ENCODE assay signal across 8 cellular contexts in genomic region chr2:72826156-72826477, GRCh38. TPM values are rescaled to one million over a fixed set of nuclear protein-coding genes. Genes with fewer than 3 reads are reported as not detected.
A peak's percentile ranks its signal among the peaks of the same experiment; 100 is the strongest.
DNase-seq lines count a peak whose midpoint lies in the region; ATAC-seq and TF ChIP-seq lines count a peak whose summit lies in the region.

No MANE protein-coding gene starts in this region.

- H3K4me2 ChIP-seq in PC-9: peak overlapping the region; percentile 88

- POLR2A ChIA-PET in CD4-positive, alpha-beta T cell (lab: Charles Lee): no interaction called here
- POLR2A ChIA-PET in PC-9 (lab: Charles Lee; ENCODE audit: unreplicated experiment): no interaction called here

- intact Hi-C loops in CD4-positive, alpha-beta T cell (cut with DNase I, micrococcal nuclease): loop anchor here in 1 of 2 experiments (5.0 to 10.0 kb wide), 5 partner anchors 246 to 556 kb away; partner anchors contain the start of genes FBXO41, RAB11FIP5 and SFXN5
- intact Hi-C loops in PC-9 (cut with micrococcal nuclease; ENCODE audit: unreplicated experiment): no loop called here
- intact Hi-C loops in ovary (cut with DNase I): no loop called here
- intact Hi-C loops in thyroid gland (cut with DNase I): no loop called here
- intact Hi-C loops in lower leg skin (cut with DNase I; ENCODE audit: low total_unique reads): no loop called here

- TF ChIP-seq POLR2A in ovary (IDR thresholded peaks at IDR 0.05): no peak
- TF ChIP-seq POLR2A in thyroid gland (IDR thresholded peaks at IDR 0.05): no peak
- no peak for TF ChIP-seq POLR2A in lower leg skin (IDR thresholded peaks at IDR 0.05)

- H3F3A ChIP-seq in PC-9 (ENCODE audit: insufficient read depth, low read depth): peaks cover 23% of the 10 kb centered on the region

- peak overlapping the region; percentile 76; the same call in 1 of the 2 replicates for H3K4me3 ChIP-seq in PC-9
- H3K4me3 ChIP-seq in endodermal cell (ENCODE audit: low read length): peak overlapping the region; percentile 90
- peak overlapping the region; percentile 58 for H3K4me3 ChIP-seq in ovary
- no peak overlapping the region for H3K4me3 ChIP-seq in thyroid gland (replicated peaks in 1 of 3)
- H3K4me3 ChIP-seq in lower leg skin (ENCODE audit: low read depth, poor library complexity, severe bottlenecking): no peak overlapping the region

- peak overlapping the region; percentile 78 for H3K27ac Mint-ChIP-seq in CD4-positive, alpha-beta T cell
- peak overlapping the region; percentile 95 for H3K27ac Mint-ChIP-seq in endodermal cell

- peaks cover 3% of the 10 kb centered on the region; the same call in 1 of the 2 replicates for H3K9me2 ChIP-seq in PC-9 (ENCODE audit: insufficient read depth)

- no peak for TF ChIP-seq CTCF in CD4-positive, alpha-beta T cell (IDR thresholded peaks at IDR 0.05)
- TF ChIP-seq CTCF in PC-9 (conservative IDR thresholded peaks at IDR 0.05) (0 out of 2 replicates have a peak, but pooled peaks have one; percentile 4), endodermal cell (conservative IDR thresholded peaks at IDR 0.05) (no peak), ovary (IDR thresholded peaks at IDR 0.05) (no peak), thyroid gland (IDR thresholded peaks at IDR 0.05) (no peak), lower leg skin (IDR thresholded peaks at IDR 0.05) (no peak)

- no peaks in the 10 kb centered on the region for H4K20me1 ChIP-seq in PC-9 (ENCODE audit: insufficient read depth)

- H2AFZ ChIP-seq in PC-9: no peak overlapping the region

- H3K4me1 ChIP-seq in PC-9 (replicated peaks; ENCODE audit: insufficient read depth): peaks cover 59% of the 10 kb centered on the region
- no peaks in the 10 kb centered on the region for H3K4me1 ChIP-seq in endodermal cell (ENCODE audit: control insufficient read depth, insufficient read depth, low read length)
- H3K4me1 ChIP-seq in ovary (ENCODE audit: insufficient read depth): peaks cover 8% of the 10 kb centered on the region
- H3K4me1 ChIP-seq in thyroid gland: peaks cover 10 to 18% of the 10 kb centered on the region in 2 donors

- no peaks in the 10 kb centered on the region for H3K9me3 ChIP-seq in CD4-positive, alpha-beta T cell (ENCODE audit: control insufficient read depth, low read length)
- peaks cover 5% of the 10 kb centered on the region; the same call in 1 of the 2 replicates for H3K9me3 ChIP-seq in PC-9 (ENCODE audit: insufficient read depth, low read depth)
- H3K9me3 ChIP-seq in endodermal cell (ENCODE audit: control insufficient read depth, low read length): no peaks in the 10 kb centered on the region
- no peaks in the 10 kb centered on the region for H3K9me3 ChIP-seq in ovary
- H3K9me3 ChIP-seq in thyroid gland: no peaks in the 10 kb centered on the region

- no TSS peak for BruUV-seq in PC-9 (replicated peaks; lab: Mats Ljungman, UMichigan)

- no peak for TF ChIP-seq EP300 in ovary (IDR thresholded peaks at IDR 0.05)

- H3K27me3 Mint-ChIP-seq in CD4-positive, alpha-beta T cell: peaks cover 12% of the 10 kb centered on the region
- H3K27me3 Mint-ChIP-seq in endodermal cell (ENCODE audit: insufficient read depth): no peaks in the 10 kb centered on the region

- H3K27ac ChIP-seq in CD4-positive, alpha-beta T cell (ENCODE audit: low read depth, low read length): no peak overlapping the region
- H3K27ac ChIP-seq in PC-9 (no peak overlapping the region), endodermal cell (ENCODE audit: low read depth, low read length) (no peak overlapping the region), ovary (peak overlapping the region in 1 of 2 donors; percentile 84), thyroid gland (no peak overlapping the region)

- no peaks in the 10 kb centered on the region for H3K9me3 Mint-ChIP-seq in CD4-positive, alpha-beta T cell
- no peaks in the 10 kb centered on the region for H3K9me3 Mint-ChIP-seq in endodermal cell

- peaks cover 44% of the 10 kb centered on the region for H3K4me1 Mint-ChIP-seq in CD4-positive, alpha-beta T cell (ENCODE audit: low read depth)
- peaks cover 15% of the 10 kb centered on the region for H3K4me1 Mint-ChIP-seq in endodermal cell

- no peaks in the 10 kb centered on the region for H3K27me3 ChIP-seq in CD4-positive, alpha-beta T cell (ENCODE audit: control insufficient read depth, insufficient read depth, low read length)
- H3K27me3 ChIP-seq in PC-9 (ENCODE audit: insufficient read depth, low read depth) (no peaks in the 10 kb centered on the region), endodermal cell (ENCODE audit: control insufficient read depth, insufficient read depth, low read length, poor library complexity, severe bottlenecking) (no peaks in the 10 kb centered on the region), ovary (no peaks in the 10 kb centered on the region), thyroid gland (no peaks in the 10 kb centered on the region)

- peak overlapping the region; percentile 94 for H3K4me3 Mint-ChIP-seq in CD4-positive, alpha-beta T cell
- peak overlapping the region; percentile 91 for H3K4me3 Mint-ChIP-seq in endodermal cell

- H3K36me3 Mint-ChIP-seq in CD4-positive, alpha-beta T cell (ENCODE audit: low read depth): peaks cover 9% of the 10 kb centered on the region
- H3K36me3 Mint-ChIP-seq in endodermal cell (ENCODE audit: low read depth): peaks cover 5% of the 10 kb centered on the region

- ATAC-seq in CD4-positive, alpha-beta T cell (ENCODE audit: poor library complexity): no peak

- no peak for DNase-seq in CD4-positive, alpha-beta T cell
- DNase-seq in PC-9 (no peak), endodermal cell (no peak), ovary (no peak), putamen (ENCODE audit: low spot score) (no peak), thyroid gland (no peak), lower leg skin (ENCODE audit: low spot score in 2 of 2) (no peak), mesenteric fat pad (ENCODE audit: low spot score) (no peak)

- CTCF ChIA-PET in CD4-positive, alpha-beta T cell (lab: Charles Lee): no interaction called here
- CTCF ChIA-PET in PC-9 (lab: Charles Lee): no interaction called here

- H3K36me3 ChIP-seq in PC-9 (ENCODE audit: low read depth) (peaks cover 6% of the 10 kb centered on the region; the same call in 1 of the 2 replicates), endodermal cell (ENCODE audit: control insufficient read depth, insufficient read depth, low read length) (peaks cover 7% of the 10 kb centered on the region), ovary (no peaks in the 10 kb centered on the region), thyroid gland (no peaks in the 10 kb centered on the region)

- no peak overlapping the region for H3K9ac ChIP-seq in endodermal cell (ENCODE audit: extremely low read depth, low read length, poor library complexity, severe bottlenecking)

- H3K79me2 ChIP-seq in PC-9 (ENCODE audit: low read depth): peaks cover 36% of the 10 kb centered on the region

- WGBS in endodermal cell (ENCODE audit: insufficient coverage in 1 of 2, insufficient read length in 1 of 2), 2 experiments: 67 to 70% methylated on average over 8 to 10 of the region's 10 CpGs
- 60 to 66% (median 65%) methylated on average over 10 of the region's 10 CpGs for WGBS in ovary, 3 donors
- 64 to 66% methylated on average over 10 of the region's 10 CpGs for WGBS in thyroid gland, 2 donors
- WGBS in lower leg skin, 2 donors: 65 to 66% methylated on average over 10 of the region's 10 CpGs

RNA-seq across cellular contexts. Expression of gene EXOC6B, which starts 0.3 kb away (rescaled TPM):
- total RNA-seq in CD4-positive, alpha-beta T cell: 10 to 100 TPM; 16.9 to 17.5 TPM
- 30.2 and 34.3 TPM in 2 replicates for total RNA-seq in PC-9 (2021)
- total RNA-seq in endodermal cell: 10 to 100 TPM; 51.3 to 68.9 TPM
- polyA plus RNA-seq in endodermal cell (2013, experiment 1 of 2): 19.8 TPM
- polyA plus RNA-seq in endodermal cell (2013, experiment 2 of 2): 18.6 TPM
- 10 to 100 TPM; 24.0 to 84.9 (median 67.8) TPM for total RNA-seq in ovary
- polyA plus RNA-seq in ovary: 10 to 100 TPM; 11.9 to 21.5 TPM
- total RNA-seq in thyroid gland: 10 to 100 TPM; 22.6 to 47.3 (median 32.5) TPM
- total RNA-seq in lower leg skin: 100 to 1,000 TPM in 3 of 4 donors, 10 to 100 TPM in 1; 85.8 to 164 (median 103) TPM
- total RNA-seq in mesenteric fat pad: 37.4 TPM

Comparison
In these comparisons a context has a peak if more than half of its experiments do, and no peak if none do; other contexts are left out.
1. H3K4me3 ChIP-seq: peak in PC-9 (single experiment), endodermal cell (single experiment) and ovary (single experiment); none in thyroid gland (0 of 3) and lower leg skin (single experiment).